ENCODE assay signal across 8 cellular contexts in genomic region chr19:45884682-45885555, GRCh38. TPM values are rescaled to one million over a fixed set of nuclear protein-coding genes. Genes with fewer than 3 reads are reported as not detected.
A peak's percentile ranks its signal among the peaks of the same experiment; 100 is the strongest.
DNase-seq lines count a peak whose midpoint lies in the region; ATAC-seq and TF ChIP-seq lines count a peak whose summit lies in the region.

No MANE protein-coding gene starts in this region.

- peak overlapping the region; percentile 91 for H3K4me3 ChIP-seq in left ventricle myocardium inferior
- H3K4me3 ChIP-seq in OCI-LY1 (ENCODE audit: low read depth, low read length, poor library complexity, severe bottlenecking): peak overlapping the region; percentile 79

- peaks cover 5% of the 10 kb centered on the region for H3K36me3 Mint-ChIP-seq in nephron progenitor cell (ENCODE audit: low read depth)

- no peaks in the 10 kb centered on the region for H3K9me2 ChIP-seq in OCI-LY1 (ENCODE audit: low read depth, low read length)

- H3K9me3 Mint-ChIP-seq in nephron progenitor cell: no peaks in the 10 kb centered on the region

- no peak for DNase-seq in left ventricle myocardium inferior
- DNase-seq in Right ventricle myocardium inferior (ENCODE audit: missing footprints): no peak
- DNase-seq in ecto neural progenitor cell (ENCODE audit: low spot score): peak; percentile 60
- DNase-seq in nephron progenitor cell: peak; percentile 39
- DNase-seq in HPDE6-E6E7 (ENCODE audit: extremely low spot score): no peak
- DNase-seq in midbrain (lab: John Stamatoyannopoulos, UW): no peak
- no peak for DNase-seq in activated CD4-positive, CD25-positive, alpha-beta regulatory T cell treated with anti-CD3 and anti-CD28 coated beads, Interleukin-2, amount 50 U/mL, for 72 hours

- H3K27me3 Mint-ChIP-seq in nephron progenitor cell (ENCODE audit: low read depth, poor library complexity): peaks cover 1% of the 10 kb centered on the region

- no peaks in the 10 kb centered on the region for H4K20me1 ChIP-seq in OCI-LY1 (ENCODE audit: insufficient read depth, low read length)

- intact Hi-C loops in left ventricle myocardium inferior (cut with micrococcal nuclease): no loop called here
- intact Hi-C loops in Right ventricle myocardium inferior (cut with DNase I): loop anchor here (5.0 kb wide), 1 partner anchor 68 kb away; the partner anchor contains the start of gene RSPH6A

- peaks cover 51% of the 10 kb centered on the region for H3K4me1 ChIP-seq in left ventricle myocardium inferior
- H3K4me1 ChIP-seq in OCI-LY1 (ENCODE audit: insufficient read depth, low read length, severe bottlenecking): peaks cover 39% of the 10 kb centered on the region

- peaks cover 35% of the 10 kb centered on the region for H3K4me1 Mint-ChIP-seq in nephron progenitor cell

- H3K27me3 ChIP-seq in left ventricle myocardium inferior (ENCODE audit: low read depth) (no peaks in the 10 kb centered on the region), OCI-LY1 (ENCODE audit: insufficient read depth, low read length) (no peaks in the 10 kb centered on the region)

- no peak for ATAC-seq in Right ventricle myocardium inferior

- H3K9me3 ChIP-seq in left ventricle myocardium inferior (replicated peaks) (no peaks in the 10 kb centered on the region), OCI-LY1 (ENCODE audit: low read length) (no peaks in the 10 kb centered on the region)

- H2AFZ ChIP-seq in OCI-LY1 (ENCODE audit: low read length): no peak overlapping the region

- no peaks in the 10 kb centered on the region for H3K79me2 ChIP-seq in OCI-LY1 (ENCODE audit: insufficient read depth, low read length)

- H3K27ac Mint-ChIP-seq in nephron progenitor cell: no peak overlapping the region

- peak overlapping the region; percentile 71 for H3K4me3 Mint-ChIP-seq in nephron progenitor cell

- TF ChIP-seq CTCF in left ventricle myocardium inferior (IDR thresholded peaks at IDR 0.05; ENCODE audit: borderline replicate concordance): no peak
- no peak for TF ChIP-seq CTCF in OCI-LY1 (IDR thresholded peaks at IDR 0.05; ENCODE audit: low read length)
- no peak for TF ChIP-seq CTCF in nephron progenitor cell (IDR thresholded peaks at IDR 0.05)

- no peaks in the 10 kb centered on the region for H3F3A ChIP-seq in OCI-LY1 (ENCODE audit: insufficient read depth, low read length)

- H3K9ac ChIP-seq in OCI-LY1 (ENCODE audit: low read length): peak overlapping the region; percentile 87

- H3K36me3 ChIP-seq in left ventricle myocardium inferior: peaks cover 10% of the 10 kb centered on the region
- H3K36me3 ChIP-seq in OCI-LY1 (ENCODE audit: insufficient read depth, low read length): no peaks in the 10 kb centered on the region

- H3K4me2 ChIP-seq in OCI-LY1 (ENCODE audit: low read length): peak overlapping the region; percentile 94

- H3K27ac ChIP-seq in left ventricle myocardium inferior (replicated peaks): peak overlapping the region; percentile 95
- peak overlapping the region; percentile 15 for H3K27ac ChIP-seq in OCI-LY1 (ENCODE audit: low read depth, low read length, poor library complexity, severe bottlenecking)

RNA-seq across cellular contexts. Expression of gene IRF2BP1, which starts 1.0 kb away (rescaled TPM):
- total RNA-seq in left ventricle myocardium inferior (18.5 TPM), Right ventricle myocardium inferior (19.9 TPM)

RNA-seq across cellular contexts. Expression of gene MYPOP, which starts 17.5 kb away (rescaled TPM):
- total RNA-seq in left ventricle myocardium inferior (16.2 TPM), Right ventricle myocardium inferior (16.0 TPM)

RNA-seq across cellular contexts. Expression of gene FOXA3, which starts 20.8 kb away (rescaled TPM):
- total RNA-seq in left ventricle myocardium inferior (not detected), Right ventricle myocardium inferior (not detected)

RNA-seq across cellular contexts. Expression of gene SYMPK, which starts 22.0 kb away (rescaled TPM):
- total RNA-seq in left ventricle myocardium inferior (35.9 TPM), Right ventricle myocardium inferior (29.9 TPM)

RNA-seq across cellular contexts. Expression of gene NANOS2, which starts 29.7 kb away (rescaled TPM):
- total RNA-seq in left ventricle myocardium inferior (not detected), Right ventricle myocardium inferior (not detected)

Comparison
In these comparisons a context has a peak if more than half of its experiments do, and no peak if none do; other contexts are left out.
1. DNase-seq: peak in ecto neural progenitor cell (single experiment) and nephron progenitor cell (single experiment); none in left ventricle myocardium inferior (single experiment), Right ventricle myocardium inferior (single experiment), HPDE6-E6E7 (single experiment), midbrain (single experiment) and activated CD4-positive, CD25-positive, alpha-beta regulatory T cell treated with anti-CD3 and anti-CD28 coated beads, Interleukin-2, amount 50 U/mL, for 72 hours (single experiment).